ENCODE assay signal across 8 cellular contexts in the genomic region with DNA sequence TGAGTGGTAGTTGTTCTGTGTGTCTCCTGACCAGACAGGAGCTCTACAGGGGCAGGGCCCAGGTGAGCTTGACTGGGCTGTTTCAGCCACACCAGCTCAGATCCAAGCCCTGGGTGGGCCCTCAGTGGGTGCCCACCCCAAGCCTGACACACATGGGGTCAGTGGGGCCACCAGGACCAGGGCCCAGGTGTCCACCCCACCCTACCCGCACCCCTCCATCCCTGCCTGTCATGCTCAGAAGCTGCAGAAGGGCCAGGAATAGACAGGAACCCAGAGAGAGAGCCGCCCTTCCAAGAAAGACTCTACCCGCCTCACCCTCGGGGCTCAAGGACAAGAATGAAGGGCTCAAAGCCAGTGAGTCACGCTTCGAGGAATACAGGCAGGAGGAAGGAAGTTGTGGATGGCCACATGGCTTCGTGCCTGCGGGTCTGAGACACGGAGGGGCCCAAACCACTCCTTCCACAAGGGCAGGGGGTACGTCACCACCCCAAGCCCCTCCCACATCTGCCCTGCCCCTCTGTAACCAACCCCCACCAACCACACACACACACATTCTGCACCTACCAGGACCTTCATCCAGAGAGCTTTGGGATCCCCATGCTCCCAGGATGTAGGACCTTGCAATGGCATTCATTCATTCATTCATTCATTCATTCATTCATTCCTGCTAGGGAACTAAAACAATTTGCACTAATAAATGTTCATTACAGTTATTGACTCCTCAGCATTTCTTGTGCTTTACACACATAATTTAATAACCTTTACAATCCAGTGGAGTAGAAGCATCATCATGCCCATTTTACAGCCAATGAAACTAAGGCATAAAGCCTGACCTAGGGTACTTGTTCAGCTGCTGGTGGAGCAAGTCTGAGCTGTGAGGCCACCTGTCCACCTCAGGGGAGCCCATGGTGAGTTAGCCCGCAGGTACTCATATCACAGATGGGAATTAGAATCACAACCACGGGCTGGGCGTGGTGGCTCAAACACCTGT. TPM values are rescaled to one million over a fixed set of nuclear protein-coding genes. Genes with fewer than 3 reads are reported as not detected.
DNase-seq lines count a peak whose midpoint lies in the region; TF ChIP-seq lines count a peak whose summit lies in the region.

No MANE protein-coding gene starts in this region.

- TF ChIP-seq RAD21 in Ishikawa (IDR thresholded peaks at IDR 0.05; ENCODE audit: low read depth), result no peak

- no peaks in the 10 kb centered on the region for H3K9me3 ChIP-seq in effector memory CD4-positive, alpha-beta T cell (ENCODE audit: control insufficient read depth, low read length)
- H3K9me3 ChIP-seq in mucosa of rectum (ENCODE audit: control insufficient read depth in 2 of 2, low read length in 2 of 2) (no peaks in the 10 kb centered on the region), stomach (no peaks in the 10 kb centered on the region)

- intact Hi-C loops in stomach (cut with DNase I; ENCODE audit: low total_unique reads), result no loop called here

- DNase-seq in activated CD4-positive, alpha-beta T cell treated with anti-CD3 and anti-CD28 coated beads, Interleukin-2, amount 10 ng/mL, durations not matched to agents 7 days and 5 days, result peak; percentile 76
- peak; percentile 29 to 55 (median 31) for DNase-seq in effector memory CD4-positive, alpha-beta T cell
- peak; percentile 70 for DNase-seq in stomach
- no peak for DNase-seq in DMS114 treated with DMSO at 0.1 percent for 48 hours (lab: John Stamatoyannopoulos, UW; ENCODE audit: unreplicated experiment)
- DNase-seq in putamen (ENCODE audit: low spot score), result no peak

- TF ChIP-seq EP300 in Ishikawa (IDR thresholded peaks at IDR 0.05; ENCODE audit: borderline replicate concordance) (peak; percentile 73), stomach (IDR thresholded peaks at IDR 0.05) (peak; percentile 61)

- H3K4me1 Mint-ChIP-seq in activated CD4-positive, alpha-beta T cell treated with anti-CD3 and anti-CD28 coated beads, Interleukin-2, amount 10 ng/mL, durations not matched to agents 7 days and 5 days, result peaks cover 73% of the 10 kb centered on the region

- no peak for TF ChIP-seq CTCF in 22Rv1 (IDR thresholded peaks at IDR 0.05)
- no peak for TF ChIP-seq CTCF in stomach (IDR thresholded peaks at IDR 0.05)

- H3K36me3 ChIP-seq in effector memory CD4-positive, alpha-beta T cell (ENCODE audit: control insufficient read depth, insufficient read depth, low read length), result no peaks in the 10 kb centered on the region
- H3K36me3 ChIP-seq in mucosa of rectum (ENCODE audit: control insufficient read depth in 2 of 2, insufficient read depth in 2 of 2, low read length in 2 of 2), result peaks cover 14 to 19% of the 10 kb centered on the region in 2 donors
- H3K36me3 ChIP-seq in stomach, result peaks cover 10 to 29% (median 21%) of the 10 kb centered on the region in 4 donors

- no peak for TF ChIP-seq POLR2A in stomach (IDR thresholded peaks at IDR 0.05)

- 22 to 30% (median 25%) methylated on average over 12 to 13 of the region's 13 CpGs for WGBS in stomach, 5 donors

- peaks cover 2% of the 10 kb centered on the region for H3K27me3 Mint-ChIP-seq in activated CD4-positive, alpha-beta T cell treated with anti-CD3 and anti-CD28 coated beads, Interleukin-2, amount 10 ng/mL, durations not matched to agents 7 days and 5 days

- CTCF ChIA-PET in activated CD4-positive, alpha-beta T cell treated with anti-CD3 and anti-CD28 coated beads, Interleukin-2, amount 10 ng/mL, durations not matched to agents 7 days and 5 days (lab: Charles Lee), result interaction anchor here (0.6 to 2.2 kb wide), 5 partner anchors 12 to 31 kb away, joined by 3 to 7 read pairs (median 3); a partner anchor contains a TSS

- H3K9ac ChIP-seq in mucosa of rectum (ENCODE audit: low read depth in 1 of 2, low read length in 2 of 2), result peak overlapping the region; percentile 21 to 24

- H3K27ac ChIP-seq in 22Rv1 (0 out of 2 replicates have a peak overlapping the region, but pooled peaks have one; percentile 7), mucosa of rectum (ENCODE audit: low read depth in 2 of 2, low read length in 2 of 2) (peak overlapping the region; percentile 72 to 77), stomach (peak overlapping the region; percentile 62 to 99 (median 86))
- H3K27ac ChIP-seq in effector memory CD4-positive, alpha-beta T cell (ENCODE audit: insufficient read depth, low read length, poor library complexity, severe bottlenecking), result peak overlapping the region; percentile 59

- peaks cover 15% of the 10 kb centered on the region for H3K36me3 Mint-ChIP-seq in activated CD4-positive, alpha-beta T cell treated with anti-CD3 and anti-CD28 coated beads, Interleukin-2, amount 10 ng/mL, durations not matched to agents 7 days and 5 days (ENCODE audit: low read depth)

- peak overlapping the region; percentile 57 for H3K4me3 Mint-ChIP-seq in activated CD4-positive, alpha-beta T cell treated with anti-CD3 and anti-CD28 coated beads, Interleukin-2, amount 10 ng/mL, durations not matched to agents 7 days and 5 days

- H3K4me3 ChIP-seq in effector memory CD4-positive, alpha-beta T cell (ENCODE audit: insufficient read depth, low read depth, low read length, poor library complexity, severe bottlenecking), result peak overlapping the region; percentile 9
- H3K4me3 ChIP-seq in mucosa of rectum (ENCODE audit: low read length in 2 of 2) (no peak overlapping the region), stomach (no peak overlapping the region)

- no peaks in the 10 kb centered on the region for H3K27me3 ChIP-seq in effector memory CD4-positive, alpha-beta T cell (replicated peaks; ENCODE audit: control insufficient read depth, insufficient read depth, low read length, poor library complexity, severe bottlenecking)
- H3K27me3 ChIP-seq in mucosa of rectum (ENCODE audit: control insufficient read depth in 2 of 2, insufficient read depth in 2 of 2, low read length in 2 of 2) (no peaks in the 10 kb centered on the region), stomach (no peaks in the 10 kb centered on the region)

- H3K27ac Mint-ChIP-seq in activated CD4-positive, alpha-beta T cell treated with anti-CD3 and anti-CD28 coated beads, Interleukin-2, amount 10 ng/mL, durations not matched to agents 7 days and 5 days, result peak overlapping the region; percentile 87

- peaks cover 47% of the 10 kb centered on the region for H3K4me1 ChIP-seq in effector memory CD4-positive, alpha-beta T cell (ENCODE audit: control insufficient read depth, insufficient read depth, low read length, poor library complexity, severe bottlenecking)
- H3K4me1 ChIP-seq in mucosa of rectum (ENCODE audit: control insufficient read depth in 2 of 2, insufficient read depth in 2 of 2, low read length in 2 of 2), result peaks cover 39 to 53% of the 10 kb centered on the region in 2 donors
- H3K4me1 ChIP-seq in stomach, result peaks cover 69 to 99% (median 82%) of the 10 kb centered on the region in 4 donors

- POLR2A ChIA-PET in activated CD4-positive, alpha-beta T cell treated with anti-CD3 and anti-CD28 coated beads, Interleukin-2, amount 10 ng/mL, durations not matched to agents 7 days and 5 days (lab: Charles Lee), result no interaction called here

- H3K9me3 Mint-ChIP-seq in activated CD4-positive, alpha-beta T cell treated with anti-CD3 and anti-CD28 coated beads, Interleukin-2, amount 10 ng/mL, durations not matched to agents 7 days and 5 days, result no peaks in the 10 kb centered on the region

TF ChIP-seq in Ishikawa, 13 proteins besides CTCF, POLR2A, EP300 and RAD21 (continues in another document):
- TF ChIP-seq TAF1 (IDR thresholded peaks at IDR 0.05; ENCODE audit: low read depth), result no peak
- TF ChIP-seq, protein P1, sequence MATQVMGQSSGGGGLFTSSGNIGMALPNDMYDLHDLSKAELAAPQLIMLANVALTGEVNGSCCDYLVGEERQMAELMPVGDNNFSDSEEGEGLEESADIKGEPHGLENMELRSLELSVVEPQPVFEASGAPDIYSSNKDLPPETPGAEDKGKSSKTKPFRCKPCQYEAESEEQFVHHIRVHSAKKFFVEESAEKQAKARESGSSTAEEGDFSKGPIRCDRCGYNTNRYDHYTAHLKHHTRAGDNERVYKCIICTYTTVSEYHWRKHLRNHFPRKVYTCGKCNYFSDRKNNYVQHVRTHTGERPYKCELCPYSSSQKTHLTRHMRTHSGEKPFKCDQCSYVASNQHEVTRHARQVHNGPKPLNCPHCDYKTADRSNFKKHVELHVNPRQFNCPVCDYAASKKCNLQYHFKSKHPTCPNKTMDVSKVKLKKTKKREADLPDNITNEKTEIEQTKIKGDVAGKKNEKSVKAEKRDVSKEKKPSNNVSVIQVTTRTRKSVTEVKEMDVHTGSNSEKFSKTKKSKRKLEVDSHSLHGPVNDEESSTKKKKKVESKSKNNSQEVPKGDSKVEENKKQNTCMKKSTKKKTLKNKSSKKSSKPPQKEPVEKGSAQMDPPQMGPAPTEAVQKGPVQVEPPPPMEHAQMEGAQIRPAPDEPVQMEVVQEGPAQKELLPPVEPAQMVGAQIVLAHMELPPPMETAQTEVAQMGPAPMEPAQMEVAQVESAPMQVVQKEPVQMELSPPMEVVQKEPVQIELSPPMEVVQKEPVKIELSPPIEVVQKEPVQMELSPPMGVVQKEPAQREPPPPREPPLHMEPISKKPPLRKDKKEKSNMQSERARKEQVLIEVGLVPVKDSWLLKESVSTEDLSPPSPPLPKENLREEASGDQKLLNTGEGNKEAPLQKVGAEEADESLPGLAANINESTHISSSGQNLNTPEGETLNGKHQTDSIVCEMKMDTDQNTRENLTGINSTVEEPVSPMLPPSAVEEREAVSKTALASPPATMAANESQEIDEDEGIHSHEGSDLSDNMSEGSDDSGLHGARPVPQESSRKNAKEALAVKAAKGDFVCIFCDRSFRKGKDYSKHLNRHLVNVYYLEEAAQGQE (IDR thresholded peaks at IDR 0.05; ENCODE audit: low read depth), result no peak
- no peak for TF ChIP-seq EGR1 (IDR thresholded peaks at IDR 0.05)
- no peak for TF ChIP-seq CREB1 (IDR thresholded peaks at IDR 0.05; ENCODE audit: low read depth)
- TF ChIP-seq NFIC (IDR thresholded peaks at IDR 0.05), result peak; percentile 61
- TF ChIP-seq, protein P2, sequence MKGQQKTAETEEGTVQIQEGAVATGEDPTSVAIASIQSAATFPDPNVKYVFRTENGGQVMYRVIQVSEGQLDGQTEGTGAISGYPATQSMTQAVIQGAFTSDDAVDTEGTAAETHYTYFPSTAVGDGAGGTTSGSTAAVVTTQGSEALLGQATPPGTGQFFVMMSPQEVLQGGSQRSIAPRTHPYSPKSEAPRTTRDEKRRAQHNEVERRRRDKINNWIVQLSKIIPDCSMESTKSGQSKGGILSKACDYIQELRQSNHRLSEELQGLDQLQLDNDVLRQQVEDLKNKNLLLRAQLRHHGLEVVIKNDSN (IDR thresholded peaks at IDR 0.05), result peak; percentile 56; the same call in 1 of the 2 replicates
- TF ChIP-seq, protein P3, sequence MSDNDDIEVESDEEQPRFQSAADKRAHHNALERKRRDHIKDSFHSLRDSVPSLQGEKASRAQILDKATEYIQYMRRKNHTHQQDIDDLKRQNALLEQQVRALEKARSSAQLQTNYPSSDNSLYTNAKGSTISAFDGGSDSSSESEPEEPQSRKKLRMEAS (IDR thresholded peaks at IDR 0.05), result peak; percentile 95
- no peak; the same call in 1 of the 2 replicates for TF ChIP-seq YY1 (IDR thresholded peaks at IDR 0.05; ENCODE audit: low read depth)
- TF ChIP-seq CEBPB (IDR thresholded peaks at IDR 0.05), result no peak

RNA-seq across cellular contexts. Expression of gene STXBP1, which starts 56.0 kb away (rescaled TPM):
- total RNA-seq in activated CD4-positive, alpha-beta T cell treated with anti-CD3 and anti-CD28 coated beads, Interleukin-2, amount 10 ng/mL, durations not matched to agents 7 days and 5 days, result 10 to 100 TPM; 12.1 to 17.7 TPM
- 10 to 100 TPM; 14.9 to 77.7 (median 31.3) TPM for total RNA-seq in stomach
- polyA plus RNA-seq in stomach, result 1 to 10 TPM; 5.2 to 8.7 (median 7.6) TPM

Comparison
In these comparisons a context has a peak if more than half of its experiments do, and no peak if none do; other contexts are left out.
1. H3K27ac ChIP-seq: peak in every context shown above with its lines; median percentile 86 in stomach; 74 in mucosa of rectum; 59 in effector memory CD4-positive, alpha-beta T cell; 7 in 22Rv1.
2. DNase-seq: peak in activated CD4-positive, alpha-beta T cell treated with anti-CD3 and anti-CD28 coated beads, Interleukin-2, amount 10 ng/mL, durations not matched to agents 7 days and 5 days (single experiment), effector memory CD4-positive, alpha-beta T cell (3 of 3) and stomach (single experiment); none in DMS114 treated with DMSO at 0.1 percent for 48 hours (single experiment) and putamen (single experiment).